ENCODE assay signal across 2 cellular contexts in the genomic region with DNA sequence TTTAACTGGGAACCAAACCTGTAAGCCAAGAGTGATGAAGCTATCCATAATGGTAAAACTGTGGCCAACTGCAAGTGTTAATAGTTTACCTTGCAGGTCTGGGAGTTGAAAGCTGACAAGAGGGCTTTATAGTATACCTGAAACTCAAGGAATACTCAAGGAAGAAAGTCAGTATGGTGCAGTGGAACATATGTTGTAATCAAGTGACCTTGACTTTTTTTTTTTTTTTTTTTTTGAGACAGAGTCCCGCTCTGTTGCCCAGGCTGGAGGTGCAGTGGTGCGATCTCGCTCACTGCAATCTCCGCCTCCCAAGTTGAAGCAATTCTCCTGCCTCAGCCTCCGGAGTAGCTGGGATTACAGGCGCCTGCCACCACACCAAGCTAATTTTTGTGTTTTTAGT.
TF ChIP-seq lines count a peak whose summit lies in the region.

No MANE protein-coding gene starts in this region.

TF ChIP-seq in HepG2, 621 proteins besides CTCF, POLR2A, EP300 and RAD21 (continues in another document):
- TF ChIP-seq HIVEP1 (CRISPR knock-in tag; IDR thresholded peaks at IDR 0.05) (no peak), GATA4 (IDR thresholded peaks at IDR 0.05; ENCODE audit: borderline replicate concordance, low read depth) (no peak), ZNF282 (IDR thresholded peaks at IDR 0.05; ENCODE audit: partially characterized antibody) (no peak), ZKSCAN5 (CRISPR knock-in tag; IDR thresholded peaks at IDR 0.05) (no peak), ELF4 (CRISPR knock-in tag; IDR thresholded peaks at IDR 0.05; ENCODE audit: borderline replicate concordance) (no peak), ZNF274 (CRISPR knock-in tag; IDR thresholded peaks at IDR 0.05) (0 out of 2 replicates have a peak, but pooled peaks have one; percentile 46), LCORL (IDR thresholded peaks at IDR 0.05) (no peak), LCORL (CRISPR knock-in tag; IDR thresholded peaks at IDR 0.05) (no peak), RAD51 (IDR thresholded peaks at IDR 0.05; ENCODE audit: borderline replicate concordance) (no peak), ZMYM3 (CRISPR knock-in tag; IDR thresholded peaks at IDR 0.05) (0 out of 2 replicates have a peak, but pooled peaks have one; percentile 30)
- TF ChIP-seq, protein P1, sequence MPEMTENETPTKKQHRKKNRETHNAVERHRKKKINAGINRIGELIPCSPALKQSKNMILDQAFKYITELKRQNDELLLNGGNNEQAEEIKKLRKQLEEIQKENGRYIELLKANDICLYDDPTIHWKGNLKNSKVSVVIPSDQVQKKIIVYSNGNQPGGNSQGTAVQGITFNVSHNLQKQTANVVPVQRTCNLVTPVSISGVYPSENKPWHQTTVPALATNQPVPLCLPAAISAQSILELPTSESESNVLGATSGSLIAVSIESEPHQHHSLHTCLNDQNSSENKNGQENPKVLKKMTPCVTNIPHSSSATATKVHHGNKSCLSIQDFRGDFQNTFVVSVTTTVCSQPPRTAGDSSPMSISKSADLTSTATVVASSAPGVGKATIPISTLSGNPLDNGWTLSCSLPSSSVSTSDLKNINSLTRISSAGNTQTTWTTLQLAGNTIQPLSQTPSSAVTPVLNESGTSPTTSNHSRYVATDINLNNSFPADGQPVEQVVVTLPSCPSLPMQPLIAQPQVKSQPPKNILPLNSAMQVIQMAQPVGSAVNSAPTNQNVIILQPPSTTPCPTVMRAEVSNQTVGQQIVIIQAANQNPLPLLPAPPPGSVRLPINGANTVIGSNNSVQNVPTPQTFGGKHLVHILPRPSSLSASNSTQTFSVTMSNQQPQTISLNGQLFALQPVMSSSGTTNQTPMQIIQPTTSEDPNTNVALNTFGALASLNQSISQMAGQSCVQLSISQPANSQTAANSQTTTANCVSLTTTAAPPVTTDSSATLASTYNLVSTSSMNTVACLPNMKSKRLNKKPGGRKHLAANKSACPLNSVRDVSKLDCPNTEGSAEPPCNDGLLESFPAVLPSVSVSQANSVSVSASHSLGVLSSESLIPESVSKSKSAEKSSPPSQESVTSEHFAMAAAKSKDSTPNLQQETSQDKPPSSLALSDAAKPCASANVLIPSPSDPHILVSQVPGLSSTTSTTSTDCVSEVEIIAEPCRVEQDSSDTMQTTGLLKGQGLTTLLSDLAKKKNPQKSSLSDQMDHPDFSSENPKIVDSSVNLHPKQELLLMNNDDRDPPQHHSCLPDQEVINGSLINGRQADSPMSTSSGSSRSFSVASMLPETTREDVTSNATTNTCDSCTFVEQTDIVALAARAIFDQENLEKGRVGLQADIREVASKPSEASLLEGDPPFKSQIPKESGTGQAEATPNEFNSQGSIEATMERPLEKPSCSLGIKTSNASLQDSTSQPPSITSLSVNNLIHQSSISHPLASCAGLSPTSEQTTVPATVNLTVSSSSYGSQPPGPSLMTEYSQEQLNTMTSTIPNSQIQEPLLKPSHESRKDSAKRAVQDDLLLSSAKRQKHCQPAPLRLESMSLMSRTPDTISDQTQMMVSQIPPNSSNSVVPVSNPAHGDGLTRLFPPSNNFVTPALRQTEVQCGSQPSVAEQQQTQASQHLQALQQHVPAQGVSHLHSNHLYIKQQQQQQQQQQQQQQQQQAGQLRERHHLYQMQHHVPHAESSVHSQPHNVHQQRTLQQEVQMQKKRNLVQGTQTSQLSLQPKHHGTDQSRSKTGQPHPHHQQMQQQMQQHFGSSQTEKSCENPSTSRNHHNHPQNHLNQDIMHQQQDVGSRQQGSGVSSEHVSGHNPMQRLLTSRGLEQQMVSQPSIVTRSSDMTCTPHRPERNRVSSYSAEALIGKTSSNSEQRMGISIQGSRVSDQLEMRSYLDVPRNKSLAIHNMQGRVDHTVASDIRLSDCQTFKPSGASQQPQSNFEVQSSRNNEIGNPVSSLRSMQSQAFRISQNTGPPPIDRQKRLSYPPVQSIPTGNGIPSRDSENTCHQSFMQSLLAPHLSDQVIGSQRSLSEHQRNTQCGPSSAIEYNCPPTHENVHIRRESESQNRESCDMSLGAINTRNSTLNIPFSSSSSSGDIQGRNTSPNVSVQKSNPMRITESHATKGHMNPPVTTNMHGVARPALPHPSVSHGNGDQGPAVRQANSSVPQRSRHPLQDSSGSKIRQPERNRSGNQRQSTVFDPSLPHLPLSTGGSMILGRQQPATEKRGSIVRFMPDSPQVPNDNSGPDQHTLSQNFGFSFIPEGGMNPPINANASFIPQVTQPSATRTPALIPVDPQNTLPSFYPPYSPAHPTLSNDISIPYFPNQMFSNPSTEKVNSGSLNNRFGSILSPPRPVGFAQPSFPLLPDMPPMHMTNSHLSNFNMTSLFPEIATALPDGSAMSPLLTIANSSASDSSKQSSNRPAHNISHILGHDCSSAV (CRISPR knock-in tag; IDR thresholded peaks at IDR 0.05; ENCODE audit: borderline replicate concordance), result no peak
- TF ChIP-seq, protein P2, sequence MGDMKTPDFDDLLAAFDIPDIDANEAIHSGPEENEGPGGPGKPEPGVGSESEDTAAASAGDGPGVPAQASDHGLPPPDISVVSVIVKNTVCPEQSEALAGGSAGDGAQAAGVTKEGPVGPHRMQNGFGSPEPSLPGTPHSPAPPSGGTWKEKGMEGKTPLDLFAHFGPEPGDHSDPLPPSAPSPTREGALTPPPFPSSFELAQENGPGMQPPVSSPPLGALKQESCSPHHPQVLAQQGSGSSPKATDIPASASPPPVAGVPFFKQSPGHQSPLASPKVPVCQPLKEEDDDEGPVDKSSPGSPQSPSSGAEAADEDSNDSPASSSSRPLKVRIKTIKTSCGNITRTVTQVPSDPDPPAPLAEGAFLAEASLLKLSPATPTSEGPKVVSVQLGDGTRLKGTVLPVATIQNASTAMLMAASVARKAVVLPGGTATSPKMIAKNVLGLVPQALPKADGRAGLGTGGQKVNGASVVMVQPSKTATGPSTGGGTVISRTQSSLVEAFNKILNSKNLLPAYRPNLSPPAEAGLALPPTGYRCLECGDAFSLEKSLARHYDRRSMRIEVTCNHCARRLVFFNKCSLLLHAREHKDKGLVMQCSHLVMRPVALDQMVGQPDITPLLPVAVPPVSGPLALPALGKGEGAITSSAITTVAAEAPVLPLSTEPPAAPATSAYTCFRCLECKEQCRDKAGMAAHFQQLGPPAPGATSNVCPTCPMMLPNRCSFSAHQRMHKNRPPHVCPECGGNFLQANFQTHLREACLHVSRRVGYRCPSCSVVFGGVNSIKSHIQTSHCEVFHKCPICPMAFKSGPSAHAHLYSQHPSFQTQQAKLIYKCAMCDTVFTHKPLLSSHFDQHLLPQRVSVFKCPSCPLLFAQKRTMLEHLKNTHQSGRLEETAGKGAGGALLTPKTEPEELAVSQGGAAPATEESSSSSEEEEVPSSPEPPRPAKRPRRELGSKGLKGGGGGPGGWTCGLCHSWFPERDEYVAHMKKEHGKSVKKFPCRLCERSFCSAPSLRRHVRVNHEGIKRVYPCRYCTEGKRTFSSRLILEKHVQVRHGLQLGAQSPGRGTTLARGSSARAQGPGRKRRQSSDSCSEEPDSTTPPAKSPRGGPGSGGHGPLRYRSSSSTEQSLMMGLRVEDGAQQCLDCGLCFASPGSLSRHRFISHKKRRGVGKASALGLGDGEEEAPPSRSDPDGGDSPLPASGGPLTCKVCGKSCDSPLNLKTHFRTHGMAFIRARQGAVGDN (CRISPR knock-in tag; IDR thresholded peaks at IDR 0.05), result peak; percentile 31; the same call in 1 of the 2 replicates

TF ChIP-seq in GM23338, 12 proteins besides CTCF, POLR2A, EP300 and RAD21:
- no peak for TF ChIP-seq EZH2phosphoT487 (IDR thresholded peaks at IDR 0.05; ENCODE audit: unreplicated experiment)
- no peak for TF ChIP-seq POLR2AphosphoS5 (IDR thresholded peaks at IDR 0.05; ENCODE audit: low read depth)
- no peak for TF ChIP-seq JUNB (IDR thresholded peaks at IDR 0.05; ENCODE audit: unreplicated experiment)
- no peak for TF ChIP-seq EZH2 (IDR thresholded peaks at IDR 0.05; ENCODE audit: low read depth, unreplicated experiment)
- no peak for TF ChIP-seq ZNF114 (CRISPR knock-in tag; IDR thresholded peaks at IDR 0.05)
- no peak for TF ChIP-seq ZNF331 (CRISPR knock-in tag; IDR thresholded peaks at IDR 0.05; ENCODE audit: low read depth)
- no peak for TF ChIP-seq REST (IDR thresholded peaks at IDR 0.05; ENCODE audit: unreplicated experiment)
- TF ChIP-seq NANOG (IDR thresholded peaks at IDR 0.05; ENCODE audit: borderline replicate concordance), result no peak
